In the genomic region with DNA sequence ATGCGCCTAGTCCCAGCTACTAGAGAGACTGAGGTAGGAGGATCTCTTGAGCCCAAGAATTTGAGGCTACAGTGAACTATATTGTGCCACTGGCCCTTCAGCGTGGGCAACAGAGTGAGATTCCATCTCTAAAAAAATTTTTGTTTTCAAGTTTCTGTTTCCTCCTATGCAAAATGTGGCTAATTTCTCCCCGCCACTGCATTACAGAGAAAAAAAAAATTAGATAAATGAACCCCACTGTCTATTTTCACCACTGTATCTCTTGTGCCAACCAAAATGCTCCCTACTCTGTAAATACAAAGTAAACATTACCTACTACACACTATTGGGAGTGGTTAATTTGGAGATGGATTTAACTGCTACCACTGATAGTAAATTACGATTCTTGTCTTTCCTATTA, we compare ENCODE assay signal across 13 cellular contexts. TPM values are rescaled to one million over a fixed set of nuclear protein-coding genes. Genes with fewer than 3 reads are reported as not detected.
DNase-seq lines count a peak whose midpoint lies in the region; ATAC-seq and TF ChIP-seq lines count a peak whose summit lies in the region.
"Had no signal": no experiment of that assay in that cellular context is flagged by ENCODE, and none has a peak within 500 bp of the region (broad histone marks: within the 10 kb centered on the region; RNA-seq: fewer than 3 reads in every experiment).

No MANE protein-coding gene starts in this region.

- H3K4me3 ChIP-seq in breast epithelium = no peak overlapping the region
- peak overlapping the region; percentile 64 for H3K4me3 ChIP-seq in SU-DHL-6 (ENCODE audit: insufficient read depth, low read length, poor library complexity, severe bottlenecking)
- no peak overlapping the region for H3K4me3 ChIP-seq in upper lobe of right lung

- no peak for TF ChIP-seq CTCF in MCF 10A (IDR thresholded peaks at IDR 0.05; ENCODE audit: unreplicated experiment)
- no peak for TF ChIP-seq CTCF in breast epithelium (IDR thresholded peaks at IDR 0.05)
- TF ChIP-seq CTCF in SU-DHL-6 (IDR thresholded peaks at IDR 0.05; ENCODE audit: insufficient read depth, low read length, poor library complexity, severe bottlenecking) = no peak
- no peak for TF ChIP-seq CTCF in upper lobe of right lung (IDR thresholded peaks at IDR 0.05)

- H3K27me3 ChIP-seq in breast epithelium = no peaks in the 10 kb centered on the region
- H3K27me3 ChIP-seq in SU-DHL-6 (ENCODE audit: low read length) = no peaks in the 10 kb centered on the region
- no peaks in the 10 kb centered on the region for H3K27me3 ChIP-seq in upper lobe of right lung
- H3K27me3 ChIP-seq: BE2C had no signal

- H2AFZ ChIP-seq in SU-DHL-6 (ENCODE audit: low read depth, low read length, severe bottlenecking) = no peak overlapping the region

- intact Hi-C loops in MCF 10A (cut with micrococcal nuclease) = no loop called here
- intact Hi-C loops in breast epithelium (cut with DNase I; ENCODE audit: low total_unique reads) = no loop called here
- intact Hi-C loops in upper lobe of right lung (cut with DNase I) = no loop called here

- H3K9ac ChIP-seq in SU-DHL-6 (ENCODE audit: low read length) = peak overlapping the region; percentile 77

- ATAC-seq in memory B cell (ENCODE audit: low read depth) (no peak), upper lobe of right lung (no peak), GM21447 (IDR thresholded peaks at IDR 0.05; ENCODE audit: unreplicated experiment) (no peak), GM18861 (IDR thresholded peaks at IDR 0.05; ENCODE audit: unreplicated experiment) (no peak), GM21515 (IDR thresholded peaks at IDR 0.05; ENCODE audit: unreplicated experiment) (no peak)

- no peak for TF ChIP-seq POLR2A in breast epithelium (IDR thresholded peaks at IDR 0.05)

- peaks cover 20% of the 10 kb centered on the region for H3K4me1 Mint-ChIP-seq in MCF 10A (ENCODE audit: insufficient read depth, unreplicated experiment)
- peaks cover 40% of the 10 kb centered on the region for H3K4me1 Mint-ChIP-seq in memory B cell

- no TSS peak for BruUV-seq in MCF 10A (replicated peaks; lab: Mats Ljungman, UMichigan)

- H3K4me2 ChIP-seq in SU-DHL-6 (ENCODE audit: low read depth, low read length, poor library complexity, severe bottlenecking) = peak overlapping the region; percentile 87

- H3K9me3 ChIP-seq in breast epithelium = no peaks in the 10 kb centered on the region
- no peaks in the 10 kb centered on the region for H3K9me3 ChIP-seq in SU-DHL-6 (ENCODE audit: insufficient read depth, low read length)
- no peaks in the 10 kb centered on the region for H3K9me3 ChIP-seq in upper lobe of right lung
- H3K9me3 ChIP-seq: BE2C had no signal

- H3K36me3 Mint-ChIP-seq in MCF 10A (ENCODE audit: insufficient read depth, unreplicated experiment) (peaks cover 40% of the 10 kb centered on the region), memory B cell (peaks cover 25% of the 10 kb centered on the region)

- H4K20me1 ChIP-seq in SU-DHL-6 (ENCODE audit: low read depth, low read length) = no peaks in the 10 kb centered on the region

- H3K36me3 ChIP-seq in breast epithelium (no peaks in the 10 kb centered on the region), SU-DHL-6 (ENCODE audit: low read length) (peaks cover 3% of the 10 kb centered on the region; the same call in 1 of the 2 replicates), upper lobe of right lung (peaks cover 32% of the 10 kb centered on the region)

- peaks cover 32% of the 10 kb centered on the region for H3K79me2 ChIP-seq in SU-DHL-6 (ENCODE audit: insufficient read depth, low read length)

- CTCF ChIA-PET in MCF 10A (lab: Yijun Ruan, JAX) = interaction anchor here (0.8 to 1.3 kb wide), 2 partner anchors 53 to 64 kb away, joined by 3 to 5 read pairs; no protein-coding TSS in a partner anchor

- H3K9me3 Mint-ChIP-seq in MCF 10A (ENCODE audit: unreplicated experiment) (no peaks in the 10 kb centered on the region), memory B cell (no peaks in the 10 kb centered on the region)

- H3K27ac ChIP-seq in breast epithelium (peak overlapping the region in 1 of 2 donors; percentile 99), SU-DHL-6 (ENCODE audit: low read depth, low read length) (peak overlapping the region; percentile 95), upper lobe of right lung (peak overlapping the region; percentile 99)

- DNase-seq in MCF 10A (ENCODE audit: unreplicated experiment) (no peak), breast epithelium (ENCODE audit: low spot score in 2 of 2) (no peak), memory B cell (ENCODE audit: low spot score in 2 of 2) (no peak), upper lobe of right lung (no peak)
- DNase-seq: BE2C, NCI-H1417, NCI-H82, small intestine, T1000 had no signal

- H3K9me2 ChIP-seq in SU-DHL-6 (replicated peaks; ENCODE audit: insufficient read depth, low read length) = no peaks in the 10 kb centered on the region

- H3K4me3 Mint-ChIP-seq in MCF 10A (ENCODE audit: unreplicated experiment) = peak overlapping the region; percentile 78
- peak overlapping the region; percentile 94 for H3K4me3 Mint-ChIP-seq in memory B cell

- peak overlapping the region; percentile 97 for H3K27ac Mint-ChIP-seq in MCF 10A (ENCODE audit: low read depth, unreplicated experiment)
- peak overlapping the region; percentile 100 for H3K27ac Mint-ChIP-seq in memory B cell

- H3K27me3 Mint-ChIP-seq in MCF 10A (ENCODE audit: insufficient read depth, unreplicated experiment) (no peaks in the 10 kb centered on the region), memory B cell (no peaks in the 10 kb centered on the region)

- peaks cover 53% of the 10 kb centered on the region for H3F3A ChIP-seq in SU-DHL-6 (ENCODE audit: insufficient read depth)

- POLR2A ChIA-PET in MCF 10A (lab: Yijun Ruan, JAX) = interaction anchor here (0.6 to 8.0 kb wide), 10 partner anchors 9 to 51 kb away, joined by 3 to 173 read pairs (median 15); partner anchors contain the start of gene NDE1

- H3K4me1 ChIP-seq in breast epithelium (no peaks in the 10 kb centered on the region), upper lobe of right lung (peaks cover 20% of the 10 kb centered on the region)

RNA-seq across cellular contexts. Expression of gene MARF1, which starts 2.0 kb away (rescaled TPM):
- 48.1 and 56.2 TPM in 2 replicates for total RNA-seq in MCF 10A (2022)
- total RNA-seq in breast epithelium = 10 to 100 TPM; 42.9 to 49.3 (median 47.5) TPM
- total RNA-seq in upper lobe of right lung = 97.1 TPM

RNA-seq across cellular contexts. Expression of gene NDE1, which starts 9.1 kb away (rescaled TPM):
- total RNA-seq in MCF 10A (2022) (121 and 162 TPM in 2 replicates), breast epithelium (10 to 100 TPM; 19.0 to 34.7 (median 34.1) TPM), upper lobe of right lung (28.9 TPM)
